Comparison of ENCODE assay signal across 21 cellular contexts in the genomic region with DNA sequence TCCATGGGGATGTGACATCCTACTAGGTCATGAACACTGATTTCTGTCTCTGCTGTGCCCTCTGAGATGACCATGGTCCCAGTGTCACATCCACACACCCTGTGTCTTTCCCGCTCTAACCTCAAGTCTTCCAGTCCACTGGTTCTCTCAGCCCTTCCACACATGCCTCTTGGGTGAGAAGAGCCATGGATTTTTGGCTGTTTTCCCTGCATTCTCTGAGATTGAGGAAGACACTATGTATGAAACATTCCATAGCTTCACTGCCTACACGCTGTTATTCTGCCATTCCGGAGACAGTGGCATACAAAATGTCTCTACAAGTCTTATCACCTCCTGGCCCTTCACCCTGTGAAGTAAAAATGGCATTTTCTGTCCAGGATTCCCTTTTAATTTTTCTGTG.
"Had no signal": no experiment of that assay in that cellular context is flagged by ENCODE, and none has a peak within 500 bp of the region (broad histone marks: within the 10 kb centered on the region; RNA-seq: fewer than 3 reads in every experiment).

No MANE protein-coding gene starts in this region.

- H3K9me3 ChIP-seq: gastroesophageal sphincter, neutrophil, testis, tibial nerve, upper lobe of right lung, vagina had no signal

- DNase-seq: cortex of kidney; effector memory CD4-positive, alpha-beta T cell; glutamatergic neuron; islet precursor cell; left ventricle myocardium superior; mesenchymal stem cell; naive B cell; stimulated activated CD4-positive, alpha-beta T cell treated with anti-CD3 and anti-CD28 coated beads, Interleukin-2, amount 100 ng/mL, for 24 hours; stimulated activated CD4-positive, alpha-beta T cell treated with anti-CD3 and anti-CD28 coated beads, Interleukin-4, amount 100 ng/mL, for 4 hours; stimulated activated naive B cell treated with anti-CD40 and anti-IgM and Interleukin-4, amounts not matched to agents 10 μg/mL and 1 μg/mL and 100 μg/mL, for 72 hours; stimulated activated naive CD8-positive, alpha-beta T cell treated with anti-CD3 and anti-CD28 coated beads, Interleukin-15, amount 100 ng/mL, for 72 hours; testis; upper lobe of right lung had no signal

- H3K4me3 ChIP-seq: gastroesophageal sphincter, lung, skin epidermis, testis, tibial nerve, upper lobe of right lung, vagina had no signal

- ATAC-seq: esophagus mucosa; gastroesophageal sphincter; left ventricle myocardium superior; sciatic nerve; stimulated activated naive B cell treated with anti-CD40 and anti-IgM and Interleukin-4, amounts not matched to agents 10 μg/mL and 1 μg/mL and 100 μg/mL, for 72 hours; stimulated activated naive CD8-positive, alpha-beta T cell treated with anti-CD3 and anti-CD28 coated beads, Interleukin-15, amount 100 ng/mL, for 72 hours; upper lobe of right lung had no signal

- H3K36me3 ChIP-seq: gastroesophageal sphincter, neutrophil, tibial nerve, upper lobe of right lung, vagina had no signal

- H3K27ac ChIP-seq: gastroesophageal sphincter, neutrophil, skin epidermis, testis, tibial nerve, upper lobe of right lung, vagina had no signal

- H3K4me1 ChIP-seq: gastroesophageal sphincter, testis, tibial nerve, upper lobe of right lung, vagina had no signal

- H3K27me3 ChIP-seq: gastroesophageal sphincter, neutrophil, testis, tibial nerve, upper lobe of right lung, vagina had no signal
